ENCODE assay signal across 16 cellular contexts in genomic region chr22:20089226-20089976, GRCh38. TPM values are rescaled to one million over a fixed set of nuclear protein-coding genes. Genes with fewer than 3 reads are reported as not detected.
DNase-seq lines count a peak whose midpoint lies in the region; ATAC-seq and FAIRE-seq lines count a peak whose summit lies in the region.
"Had no signal": no experiment of that assay in that cellular context is flagged by ENCODE, and none has a peak within 500 bp of the region (broad histone marks: within the 10 kb centered on the region; RNA-seq: fewer than 3 reads in every experiment).

No MANE protein-coding gene starts in this region.

- no peaks in the 10 kb centered on the region for H3K9me3 Mint-ChIP-seq in activated naive CD8-positive, alpha-beta T cell (ENCODE audit: low read depth)
- no peaks in the 10 kb centered on the region for H3K9me3 Mint-ChIP-seq in activated naive CD8-positive, alpha-beta T cell treated with anti-CD3 and anti-CD28 coated beads, Interleukin-2, amount 50 U/mL, for 24 hours
- H3K9me3 Mint-ChIP-seq in activated naive CD8-positive, alpha-beta T cell treated with anti-CD3 and anti-CD28 coated beads for 36 hours, result no peaks in the 10 kb centered on the region

- ATAC-seq in activated naive CD8-positive, alpha-beta T cell treated with anti-CD3 and anti-CD28 coated beads, Interleukin-2, amount 50 U/mL, for 24 hours, result no peak
- ATAC-seq: A549 had no signal

- no peak for DNase-seq in activated naive CD8-positive, alpha-beta T cell treated with anti-CD3 and anti-CD28 coated beads, Interleukin-2, amount 50 U/mL, for 24 hours
- DNase-seq in activated naive CD8-positive, alpha-beta T cell treated with anti-CD3 and anti-CD28 coated beads for 36 hours, result no peak
- DNase-seq in medulla oblongata (ENCODE audit: extremely low spot score) (peak; percentile 26), urothelium cell line (ENCODE audit: low spot score) (no peak), GM19239 (ENCODE audit: insufficient read length, low spot score) (no peak), NCI-H2171 treated with DMSO at 0.1 percent for 48 hours (lab: John Stamatoyannopoulos, UW) (no peak)
- DNase-seq: Calu3, GM23248, KBM-7, NCI-H1092, NCI-H2107, NCI-H345, NCI-H526 treated with DMSO at 0.1 percent for 48 hours had no signal

- H3K36me3 Mint-ChIP-seq in activated naive CD8-positive, alpha-beta T cell, result peaks cover 16% of the 10 kb centered on the region
- peaks cover 73% of the 10 kb centered on the region for H3K36me3 Mint-ChIP-seq in activated naive CD8-positive, alpha-beta T cell treated with anti-CD3 and anti-CD28 coated beads, Interleukin-2, amount 50 U/mL, for 24 hours (ENCODE audit: low read depth)
- H3K36me3 Mint-ChIP-seq in activated naive CD8-positive, alpha-beta T cell treated with anti-CD3 and anti-CD28 coated beads for 36 hours, result peaks cover 58% of the 10 kb centered on the region

- no peak overlapping the region for H3K4me3 Mint-ChIP-seq in activated naive CD8-positive, alpha-beta T cell
- H3K4me3 Mint-ChIP-seq in activated naive CD8-positive, alpha-beta T cell treated with anti-CD3 and anti-CD28 coated beads, Interleukin-2, amount 50 U/mL, for 24 hours, result no peak overlapping the region
- no peak overlapping the region for H3K4me3 Mint-ChIP-seq in activated naive CD8-positive, alpha-beta T cell treated with anti-CD3 and anti-CD28 coated beads for 36 hours

- no peaks in the 10 kb centered on the region for H3K27me3 Mint-ChIP-seq in activated naive CD8-positive, alpha-beta T cell
- H3K27me3 Mint-ChIP-seq in activated naive CD8-positive, alpha-beta T cell treated with anti-CD3 and anti-CD28 coated beads, Interleukin-2, amount 50 U/mL, for 24 hours, result no peaks in the 10 kb centered on the region
- H3K27me3 Mint-ChIP-seq in activated naive CD8-positive, alpha-beta T cell treated with anti-CD3 and anti-CD28 coated beads for 36 hours, result no peaks in the 10 kb centered on the region

- H3K27ac Mint-ChIP-seq in activated naive CD8-positive, alpha-beta T cell, result peak overlapping the region; percentile 66
- H3K27ac Mint-ChIP-seq in activated naive CD8-positive, alpha-beta T cell treated with anti-CD3 and anti-CD28 coated beads, Interleukin-2, amount 50 U/mL, for 24 hours, result no peak overlapping the region
- H3K27ac Mint-ChIP-seq in activated naive CD8-positive, alpha-beta T cell treated with anti-CD3 and anti-CD28 coated beads for 36 hours, result peak overlapping the region; percentile 40

- H3K4me1 Mint-ChIP-seq in activated naive CD8-positive, alpha-beta T cell (ENCODE audit: low read depth), result peaks cover 57% of the 10 kb centered on the region
- peaks cover 51% of the 10 kb centered on the region for H3K4me1 Mint-ChIP-seq in activated naive CD8-positive, alpha-beta T cell treated with anti-CD3 and anti-CD28 coated beads, Interleukin-2, amount 50 U/mL, for 24 hours
- peaks cover 36% of the 10 kb centered on the region for H3K4me1 Mint-ChIP-seq in activated naive CD8-positive, alpha-beta T cell treated with anti-CD3 and anti-CD28 coated beads for 36 hours

- FAIRE-seq in urothelium cell line (lab: Jason Lieb, UNC) (peak; percentile 82), GM19239 (lab: Jason Lieb, UNC) (no peak)
- FAIRE-seq: A549, GM12892 had no signal

RNA-seq across cellular contexts. Expression of gene DGCR8, which starts 9.4 kb away (rescaled TPM):
- 10 to 100 TPM; 42.6 to 47.0 TPM for total RNA-seq in activated naive CD8-positive, alpha-beta T cell treated with anti-CD3 and anti-CD28 coated beads for 36 hours

RNA-seq across cellular contexts. Expression of gene RANBP1, which starts 26.5 kb away (rescaled TPM):
- total RNA-seq in activated naive CD8-positive, alpha-beta T cell treated with anti-CD3 and anti-CD28 coated beads for 36 hours, result 100 to 1,000 TPM; 492 to 506 TPM

RNA-seq across cellular contexts. Expression of gene TRMT2A, which starts 27.6 kb away (rescaled TPM):
- total RNA-seq in activated naive CD8-positive, alpha-beta T cell treated with anti-CD3 and anti-CD28 coated beads for 36 hours, result 100 to 1,000 TPM; 124 to 139 TPM

RNA-seq across cellular contexts. Expression of gene ZDHHC8, which starts 42.2 kb away (rescaled TPM):
- total RNA-seq in activated naive CD8-positive, alpha-beta T cell treated with anti-CD3 and anti-CD28 coated beads for 36 hours, result 10 to 100 TPM; 63.4 to 66.6 TPM
